ENCODE assay signal across 21 cellular contexts in genomic region chr5:82375488-82376294, GRCh38.
DNase-seq lines count a peak whose midpoint lies in the region; ATAC-seq and TF ChIP-seq lines count a peak whose summit lies in the region.
"Had no signal": no experiment of that assay in that cellular context is flagged by ENCODE, and none has a peak within 500 bp of the region (broad histone marks: within the 10 kb centered on the region; RNA-seq: fewer than 3 reads in every experiment).

No MANE protein-coding gene starts in this region.

- H3K27me3 ChIP-seq in right atrium auricular region, result no peaks in the 10 kb centered on the region
- no peaks in the 10 kb centered on the region for H3K27me3 ChIP-seq in heart left ventricle
- H3K27me3 ChIP-seq in OCI-LY3 (ENCODE audit: low read depth, low read length), result no peaks in the 10 kb centered on the region
- H3K27me3 ChIP-seq: adrenal gland, heart right ventricle, right lobe of liver had no signal

- H2AFZ ChIP-seq in OCI-LY3 (ENCODE audit: low read depth, low read length), result 0 out of 2 replicates have a peak overlapping the region, but pooled peaks have one; percentile 21

- H3K27ac ChIP-seq in right atrium auricular region, result peak overlapping the region; percentile 29 to 48
- peak overlapping the region in 4 of 12 donors; percentile 30 to 70 (median 56) for H3K27ac ChIP-seq in heart left ventricle
- no peak overlapping the region for H3K27ac ChIP-seq in OCI-LY3 (ENCODE audit: low read length)
- H3K27ac ChIP-seq: adrenal gland, right lobe of liver had no signal

- no peak overlapping the region for H3K4me2 ChIP-seq in OCI-LY3 (ENCODE audit: low read length)

- H3K79me2 ChIP-seq in OCI-LY3 (ENCODE audit: low read length), result no peaks in the 10 kb centered on the region

- 81 to 88% (median 86%) methylated on average over 5 of the region's 5 CpGs for WGBS in heart left ventricle, 4 donors

- H3K4me1 ChIP-seq in right atrium auricular region, result no peaks in the 10 kb centered on the region
- peaks cover 0 to 1% (median 0%) of the 10 kb centered on the region in 12 donors for H3K4me1 ChIP-seq in heart left ventricle
- H3K4me1 ChIP-seq in OCI-LY3 (ENCODE audit: low read length), result peaks cover 7% of the 10 kb centered on the region; the same call in 1 of the 2 replicates
- H3K4me1 ChIP-seq: adrenal gland, heart right ventricle, right lobe of liver had no signal

- H3K9me3 ChIP-seq in right atrium auricular region (no peaks in the 10 kb centered on the region), heart left ventricle (no peaks in the 10 kb centered on the region), OCI-LY3 (ENCODE audit: insufficient read depth, low read length) (no peaks in the 10 kb centered on the region)
- H3K9me3 ChIP-seq: adrenal gland, heart right ventricle, right lobe of liver had no signal

- H3K4me3 ChIP-seq in right atrium auricular region, result no peak overlapping the region
- H3K4me3 ChIP-seq in heart left ventricle, result no peak overlapping the region
- no peak overlapping the region for H3K4me3 ChIP-seq in OCI-LY3 (ENCODE audit: low read length)
- H3K4me3 ChIP-seq in fibroblast of villous mesenchyme (ENCODE audit: low read depth, low read length), result no peak overlapping the region
- H3K4me3 ChIP-seq: adrenal gland, heart right ventricle, lung, right lobe of liver had no signal

- TF ChIP-seq CTCF in right atrium auricular region (IDR thresholded peaks at IDR 0.05), result no peak
- TF ChIP-seq CTCF in heart left ventricle (IDR thresholded peaks at IDR 0.05), result no peak
- TF ChIP-seq CTCF in OCI-LY3 (IDR thresholded peaks at IDR 0.05; ENCODE audit: low read depth, low read length), result no peak
- no peak for TF ChIP-seq CTCF in fibroblast of villous mesenchyme (IDR thresholded peaks at IDR 0.05; ENCODE audit: insufficient read depth, low read depth, low read length)

- ATAC-seq in heart left ventricle (no peak), left lobe of liver (no peak)

- in situ Hi-C loops in ACHN (cut with HindIII; ENCODE audit: low pct_ligation_motif_present, low pct_unique_long_range_greater_than_20kb, low sequenced_read_pairs), result no loop called here

- H3K36me3 ChIP-seq in right atrium auricular region, result no peaks in the 10 kb centered on the region
- H3K36me3 ChIP-seq in heart left ventricle, result no peaks in the 10 kb centered on the region
- H3K36me3 ChIP-seq in OCI-LY3 (replicated peaks; ENCODE audit: low read depth, low read length), result no peaks in the 10 kb centered on the region
- H3K36me3 ChIP-seq: adrenal gland, heart right ventricle, right lobe of liver had no signal

- no peaks in the 10 kb centered on the region for H4K20me1 ChIP-seq in OCI-LY3 (ENCODE audit: insufficient read depth, low read length)

- H3K9ac ChIP-seq in OCI-LY3 (ENCODE audit: low read length), result no peak overlapping the region

- TF ChIP-seq POLR2A in heart left ventricle (IDR thresholded peaks at IDR 0.05), result no peak

- DNase-seq in right atrium auricular region (ENCODE audit: low spot score), result no peak
- no peak for DNase-seq in heart left ventricle
- DNase-seq in fibroblast of villous mesenchyme (ENCODE audit: low read depth), result peak; percentile 47
- no peak for DNase-seq in left lobe of liver (ENCODE audit: low spot score)
- no peak for DNase-seq in ACHN
- DNase-seq in activated CD4-positive, alpha-beta T cell treated with anti-CD3 and anti-CD28 coated beads, Interleukin-2, amount 50 U/mL, for 4 hours, result no peak
- no peak for DNase-seq in effector CD4-positive, alpha-beta T cell
- DNase-seq: activated gamma-delta T cell; adrenal gland; CD4-positive, alpha-beta memory T cell; central memory CD4-positive, alpha-beta T cell; effector memory CD4-positive, alpha-beta T cell; heart right ventricle; immature natural killer cell; NK-92 treated with Interleukin-12 subunit alpha and Interleukin-12 subunit beta, amount 100 ng/mL, for 24 hours; right lobe of liver; stimulated activated CD4-positive, alpha-beta T cell treated with anti-CD3 and anti-CD28 coated beads, Interleukin-1b, Interleukin-23, amount 100 ng/mL, for 48 hours; T-helper 2 cell; trophoblast cell had no signal

- intact Hi-C loops in heart left ventricle (cut with DNase I), result no loop called here
